In the genomic region with DNA sequence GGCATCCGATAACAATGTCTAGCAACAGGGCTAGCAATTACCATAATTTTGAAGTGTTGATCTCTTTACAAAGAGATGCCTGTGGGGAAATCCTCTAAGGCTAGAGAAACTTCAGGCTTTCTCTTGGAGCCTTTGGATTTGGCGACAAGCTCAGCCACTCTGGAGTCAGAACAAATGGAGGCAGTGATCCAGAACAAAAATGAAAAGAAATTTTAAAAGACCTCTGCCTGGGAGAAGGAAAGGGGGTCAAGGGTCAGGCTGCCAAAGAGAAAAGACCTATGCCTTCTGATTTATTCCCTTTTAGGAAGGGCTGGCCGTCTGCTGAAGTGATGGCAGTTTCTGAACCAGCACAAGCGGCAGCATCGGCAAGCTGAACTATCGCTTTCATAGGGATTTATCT, we compare ENCODE assay signal across 26 cellular contexts.
DNase-seq lines count a peak whose midpoint lies in the region; ATAC-seq and TF ChIP-seq lines count a peak whose summit lies in the region.
"Had no signal": no experiment of that assay in that cellular context is flagged by ENCODE, and none has a peak within 500 bp of the region (broad histone marks: within the 10 kb centered on the region; RNA-seq: fewer than 3 reads in every experiment).

No MANE protein-coding gene starts in this region.

- no peaks in the 10 kb centered on the region for H3K9me3 Mint-ChIP-seq in nephron progenitor cell
- H3K9me3 Mint-ChIP-seq: activated T-cell treated with anti-CD3 and anti-CD28 coated beads, Interleukin-2, amount 50 U/mL, for 4 hours; CD8-positive, alpha-beta T cell; memory B cell; naive thymus-derived CD4-positive, alpha-beta T cell had no signal

- POLR2A ChIA-PET in SK-N-SH (lab: Yijun Ruan, JAX): no interaction called here

- no peak overlapping the region for H3K4me3 ChIP-seq in SK-N-SH (ENCODE audit: low read depth in 2 of 2, low read length in 1 of 2)
- no peak overlapping the region for H3K4me3 ChIP-seq in ectodermal cell (ENCODE audit: insufficient read depth, low read depth, low read length)
- H3K4me3 ChIP-seq in SJCRH30: no peak overlapping the region
- H3K4me3 ChIP-seq: adrenal gland, Peyer's patch, tibial artery had no signal

- no peak for TF ChIP-seq CTCF in SK-N-SH (IDR thresholded peaks at IDR 0.05)
- TF ChIP-seq CTCF in nephron progenitor cell (IDR thresholded peaks at IDR 0.05): no peak

- H3K4me1 ChIP-seq in SK-N-SH (ENCODE audit: control insufficient read depth in 1 of 2, insufficient read depth in 2 of 2, low read depth in 1 of 2, low read length in 1 of 2) (no peaks in the 10 kb centered on the region), ectodermal cell (ENCODE audit: control insufficient read depth, insufficient read depth, low read length) (peaks cover 53% of the 10 kb centered on the region), SJCRH30 (no peaks in the 10 kb centered on the region)
- H3K4me1 ChIP-seq: Peyer's patch, tibial artery had no signal

- H3K4me3 Mint-ChIP-seq in nephron progenitor cell: no peak overlapping the region
- H3K4me3 Mint-ChIP-seq: activated CD4-positive, alpha-beta T cell treated with anti-CD3 and anti-CD28 coated beads for 36 hours; activated T-cell treated with anti-CD3 and anti-CD28 coated beads, Interleukin-2, amount 50 U/mL, for 4 hours; CD8-positive, alpha-beta T cell; memory B cell; naive thymus-derived CD4-positive, alpha-beta T cell; T-helper 17 cell had no signal

- peak overlapping the region; percentile 33; the same call in 1 of the 2 replicates for H3K4me2 ChIP-seq in SK-N-SH

- no peak for TF ChIP-seq EP300 in SK-N-SH (IDR thresholded peaks at IDR 0.05; ENCODE audit: borderline replicate concordance in 1 of 2, low read depth in 1 of 2, low read length in 1 of 2)

- H3K27ac ChIP-seq in SK-N-SH (ENCODE audit: low read depth in 2 of 2, low read length in 1 of 2) (no peak overlapping the region), ectodermal cell (ENCODE audit: insufficient read depth, low read depth, low read length, poor library complexity, severe bottlenecking) (peak overlapping the region; percentile 56), SJCRH30 (no peak overlapping the region)
- H3K27ac ChIP-seq: 22Rv1, adrenal gland, Peyer's patch had no signal

- no peak overlapping the region for H3K9ac ChIP-seq in SK-N-SH

- H4K20me1 ChIP-seq in SK-N-SH (ENCODE audit: insufficient read depth): no peaks in the 10 kb centered on the region

- no peak overlapping the region for H2AFZ ChIP-seq in SK-N-SH (ENCODE audit: low read depth)

- 23% methylated on average over 6 of the region's 6 CpGs for WGBS in SK-N-SH (ENCODE audit: low lambda C conversion rate)
- 23% methylated on average over 6 of the region's 6 CpGs for WGBS in ectodermal cell, 2 experiments

- no peaks in the 10 kb centered on the region for H3K9me2 ChIP-seq in SK-N-SH

- H3K9me3 ChIP-seq in SK-N-SH: no peaks in the 10 kb centered on the region
- H3K9me3 ChIP-seq in ectodermal cell (ENCODE audit: control insufficient read depth, low read length): no peaks in the 10 kb centered on the region
- H3K9me3 ChIP-seq in SJCRH30 (replicated peaks): no peaks in the 10 kb centered on the region
- H3K9me3 ChIP-seq: adrenal gland, Peyer's patch, tibial artery had no signal

- H3K27me3 Mint-ChIP-seq in nephron progenitor cell (ENCODE audit: low read depth, poor library complexity): no peaks in the 10 kb centered on the region
- H3K27me3 Mint-ChIP-seq: progenitor cell of endocrine pancreas had no signal

- no peak for ATAC-seq in SK-N-SH treated with all-trans-retinoic acid at 6 μM for 48 hours
- ATAC-seq in GM18858 (IDR thresholded peaks at IDR 0.05; ENCODE audit: unreplicated experiment): no peak
- ATAC-seq: activated CD4-positive, alpha-beta T cell treated with anti-CD3 and anti-CD28 coated beads for 36 hours; activated T-cell treated with anti-CD3 and anti-CD28 coated beads, Interleukin-2, amount 50 U/mL, for 4 hours; CD8-positive, alpha-beta T cell; naive thymus-derived CD4-positive, alpha-beta T cell; stimulated activated naive CD8-positive, alpha-beta T cell treated with anti-CD3 and anti-CD28 coated beads, Interleukin-15, Interleukin-2, amounts not matched to agents 100 U/mL and 50 U/mL, for 24 hours; T-helper 17 cell had no signal

- no peak for DNase-seq in SK-N-SH
- DNase-seq in nephron progenitor cell: peak; percentile 49
- no peak for DNase-seq in NK-92 (lab: John Stamatoyannopoulos, UW; ENCODE audit: unreplicated experiment)
- no peak for DNase-seq in SJCRH30
- no peak for DNase-seq in cerebellum (ENCODE audit: low spot score)
- DNase-seq: activated CD4-positive, alpha-beta T cell treated with anti-CD3 and anti-CD28 coated beads for 36 hours; activated naive CD4-positive, alpha-beta T cell; activated T-cell treated with anti-CD3 and anti-CD28 coated beads, Interleukin-2, amount 50 U/mL, for 4 hours; adrenal gland; AML-193; CD8-positive, alpha-beta T cell; dermis blood vessel endothelial cell; Karpas-422; naive thymus-derived CD4-positive, alpha-beta T cell; NCI-H526 treated with DMSO at 0.1 percent for 48 hours; Peyer's patch; stimulated activated CD4-positive, alpha-beta T cell treated with anti-CD3 and anti-CD28 coated beads, Interleukin-15, amount 100 ng/mL, for 24 hours; stimulated activated naive CD8-positive, alpha-beta T cell treated with anti-CD3 and anti-CD28 coated beads, Interleukin-15, Interleukin-2, amounts not matched to agents 100 U/mL and 50 U/mL, for 24 hours; T-helper 17 cell; tibial artery had no signal

- no peak for TF ChIP-seq RAD21 in SK-N-SH (IDR thresholded peaks at IDR 0.05; ENCODE audit: low read length)

- CTCF ChIA-PET in SK-N-SH (lab: Yijun Ruan, JAX): no interaction called here

- peaks cover 18% of the 10 kb centered on the region; the same call in 1 of the 2 replicates for H3K27me3 ChIP-seq in SK-N-SH (ENCODE audit: insufficient read depth)
- H3K27me3 ChIP-seq in ectodermal cell (ENCODE audit: control insufficient read depth, insufficient read depth, low read length, poor library complexity, severe bottlenecking): no peaks in the 10 kb centered on the region
- H3K27me3 ChIP-seq in SJCRH30: no peaks in the 10 kb centered on the region
- H3K27me3 ChIP-seq: adrenal gland, Peyer's patch, tibial artery had no signal

- H3K36me3 ChIP-seq in SK-N-SH (replicated peaks in 1 of 2; ENCODE audit: control insufficient read depth in 1 of 2, insufficient read depth in 2 of 2, low read length in 1 of 2) (no peaks in the 10 kb centered on the region), ectodermal cell (ENCODE audit: control insufficient read depth, insufficient read depth, low read length) (no peaks in the 10 kb centered on the region), SJCRH30 (no peaks in the 10 kb centered on the region)
- H3K36me3 ChIP-seq: adrenal gland, Peyer's patch, tibial artery had no signal

- no peaks in the 10 kb centered on the region for H3K79me2 ChIP-seq in SK-N-SH (ENCODE audit: insufficient read depth)

- H3F3A ChIP-seq in SK-N-SH (replicated peaks; ENCODE audit: insufficient read depth): no peaks in the 10 kb centered on the region

- peaks cover 49% of the 10 kb centered on the region for H3K4me1 Mint-ChIP-seq in nephron progenitor cell
- H3K4me1 Mint-ChIP-seq: memory B cell; naive thymus-derived CD4-positive, alpha-beta T cell had no signal

- no peaks in the 10 kb centered on the region for H3K36me3 Mint-ChIP-seq in nephron progenitor cell (ENCODE audit: low read depth)
- H3K36me3 Mint-ChIP-seq: CD8-positive, alpha-beta T cell; memory B cell; naive thymus-derived CD4-positive, alpha-beta T cell had no signal

- H3K27ac Mint-ChIP-seq in nephron progenitor cell: no peak overlapping the region
- H3K27ac Mint-ChIP-seq: activated CD4-positive, alpha-beta T cell treated with anti-CD3 and anti-CD28 coated beads for 36 hours; CD8-positive, alpha-beta T cell; memory B cell; naive thymus-derived CD4-positive, alpha-beta T cell; progenitor cell of endocrine pancreas; T-helper 17 cell had no signal

TF ChIP-seq in SK-N-SH, 30 proteins besides CTCF, POLR2A, EP300 and RAD21 (continues in another document):
- TF ChIP-seq IRF3 (IDR thresholded peaks at IDR 0.05; ENCODE audit: low read depth, low read length): no peak
- no peak for TF ChIP-seq GABPA (IDR thresholded peaks at IDR 0.05; ENCODE audit: low read depth)
- no peak for TF ChIP-seq POLR2AphosphoS5 (IDR thresholded peaks at IDR 0.05; ENCODE audit: low read depth, low read length)
- no peak for TF ChIP-seq GATA2 (CRISPR knock-in tag; IDR thresholded peaks at IDR 0.05)
- TF ChIP-seq RXRA (IDR thresholded peaks at IDR 0.05; ENCODE audit: borderline replicate concordance, low read depth): no peak
- no peak for TF ChIP-seq ELF1 (IDR thresholded peaks at IDR 0.05)
- no peak for TF ChIP-seq SMC3 (IDR thresholded peaks at IDR 0.05; ENCODE audit: low read depth, low read length)

TF ChIP-seq in SK-N-SH treated with all-trans-retinoic acid at 6 μM for 48 hours, 23 proteins besides CTCF, POLR2A, EP300 and RAD21:
- TF ChIP-seq BACH2 (CRISPR knock-in tag; IDR thresholded peaks at IDR 0.05; ENCODE audit: borderline replicate concordance): no peak
- TF ChIP-seq ZNF8 (CRISPR knock-in tag; IDR thresholded peaks at IDR 0.05): no peak
- TF ChIP-seq ZNF565 (CRISPR knock-in tag; conservative IDR thresholded peaks at IDR 0.05; ENCODE audit: low read depth): no peak
- no peak for TF ChIP-seq TCF4 (CRISPR knock-in tag; IDR thresholded peaks at IDR 0.05; ENCODE audit: borderline replicate concordance)
- no peak for TF ChIP-seq PPARA (CRISPR knock-in tag; IDR thresholded peaks at IDR 0.05; ENCODE audit: borderline replicate concordance)
- no peak for TF ChIP-seq GLIS3 (CRISPR knock-in tag; IDR thresholded peaks at IDR 0.05)
- no peak for TF ChIP-seq RARB (CRISPR knock-in tag; IDR thresholded peaks at IDR 0.05)
- no peak for TF ChIP-seq POU6F1 (CRISPR knock-in tag; IDR thresholded peaks at IDR 0.05; ENCODE audit: borderline replicate concordance, low read depth)
- TF ChIP-seq ZFP3 (CRISPR knock-in tag; IDR thresholded peaks at IDR 0.05): no peak
